2 cellular contexts compared by ENCODE assay signal in genomic region chr22:23404689-23405365, GRCh38.
TF ChIP-seq lines count a peak whose summit lies in the region.

No MANE protein-coding gene starts in this region.

TF ChIP-seq in H1, 55 proteins besides CTCF, POLR2A, EP300 and RAD21:
- TF ChIP-seq HDAC2 (IDR thresholded peaks at IDR 0.05; ENCODE audit: borderline replicate concordance in 1 of 2, low read depth in 2 of 2, low read length in 2 of 2) (peak; percentile 16 to 64; a peak in 2 of 4 replicates), SIX5 (IDR thresholded peaks at IDR 0.05; ENCODE audit: low read depth, low read length) (no peak), SIN3A (conservative IDR thresholded peaks at IDR 0.05 in 1 of 2, IDR thresholded peaks at IDR 0.05 in 1 of 2; ENCODE audit: low read depth in 1 of 2, low read length in 2 of 2) (peak; percentile 76 to 86; a peak in 2 of 4 replicates), SAP30 (IDR thresholded peaks at IDR 0.05; ENCODE audit: insufficient read depth, insufficient replicate concordance, low read length) (peak; percentile 39)
TF ChIP-seq in H1: peak in this region for 3.

TF ChIP-seq in neural cell, 6 proteins besides CTCF, POLR2A, EP300 and RAD21:
- TF ChIP-seq REST (IDR thresholded peaks at IDR 0.05; ENCODE audit: borderline replicate concordance): peak; percentile 34
- no peak for TF ChIP-seq SMC3 (conservative IDR thresholded peaks at IDR 0.05; ENCODE audit: poor library complexity)
- TF ChIP-seq TAF1 (IDR thresholded peaks at IDR 0.05; ENCODE audit: low read depth): no peak
- no peak for TF ChIP-seq MXI1 (conservative IDR thresholded peaks at IDR 0.05; ENCODE audit: poor library complexity, severe bottlenecking)
- TF ChIP-seq POLR2AphosphoS5 (IDR thresholded peaks at IDR 0.05): no peak
- TF ChIP-seq EZH2 (IDR thresholded peaks at IDR 0.05; ENCODE audit: borderline replicate concordance, insufficient read depth, low read length, poor library complexity, severe bottlenecking): no peak
TF ChIP-seq in neural cell: peak in this region for 1.
